In the genomic region with DNA sequence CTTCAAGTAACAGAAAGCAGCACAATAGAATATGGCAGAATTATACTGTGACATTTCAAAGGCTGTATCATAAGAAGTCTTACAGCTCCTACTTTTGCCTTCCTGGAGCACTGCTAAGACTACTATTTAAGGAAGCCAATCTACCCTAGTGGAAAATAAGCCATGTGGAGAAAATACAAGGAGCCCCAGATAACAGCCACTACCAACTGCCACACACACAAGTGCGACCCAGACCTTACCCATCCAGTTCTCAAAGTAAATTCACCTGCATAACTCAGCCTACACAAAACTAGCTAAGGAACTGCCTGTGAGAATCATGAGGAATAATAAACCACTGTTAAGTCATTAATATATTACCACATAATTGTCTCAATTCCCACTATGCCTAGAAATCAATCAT, we compare ENCODE assay signal across 25 cellular contexts.
"Had no signal": no experiment of that assay in that cellular context is flagged by ENCODE, and none has a peak within 500 bp of the region (broad histone marks: within the 10 kb centered on the region; RNA-seq: fewer than 3 reads in every experiment).

No MANE protein-coding gene starts in this region.

- H3K9me3 ChIP-seq: breast epithelium, right atrium auricular region, spleen, thoracic aorta had no signal

- ATAC-seq: activated naive CD8-positive, alpha-beta T cell treated with anti-CD3 and anti-CD28 coated beads, Interleukin-2, amount 50 U/mL, for 24 hours; activated T-helper 17 cell treated with anti-CD3 and anti-CD28 coated beads, Interleukin-2, amount 50 U/mL, for 72 hours; left cardiac atrium; left ventricle myocardium superior had no signal

- DNase-seq: activated CD4-positive, alpha-beta T cell treated with anti-CD3 and anti-CD28 coated beads for 4 hours; activated CD4-positive, alpha-beta T cell treated with anti-CD3 and anti-CD28 coated beads, Interleukin-2, amount 50 U/mL, for 4 hours; activated naive CD8-positive, alpha-beta T cell treated with anti-CD3 and anti-CD28 coated beads, Interleukin-2, amount 50 U/mL, for 24 hours; activated T-cell treated with anti-CD3 and anti-CD28 coated beads for 4 hours; amygdala; effector memory CD4-positive, alpha-beta T cell; erythroblast; head of caudate nucleus; hippocampal formation; left cardiac atrium; left ventricle myocardium superior; naive B cell; spleen; stimulated activated naive CD4-positive, alpha-beta T cell treated with Interleukin-2 at 50 U/mL for 16 hours; trophoblast cell had no signal

- H3K9me3 Mint-ChIP-seq: activated naive CD4-positive, alpha-beta T cell treated with anti-CD3 and anti-CD28 coated beads, Interleukin-2, amount 50 U/mL, for 24 hours; activated naive CD8-positive, alpha-beta T cell treated with anti-CD3 and anti-CD28 coated beads, Interleukin-2, amount 50 U/mL, for 24 hours; activated T-helper 17 cell treated with anti-CD3 and anti-CD28 coated beads, Interleukin-2, amount 50 U/mL, for 72 hours; central memory CD8-positive, alpha-beta T cell; naive B cell had no signal

- H3K36me3 ChIP-seq: breast epithelium, thoracic aorta had no signal

- H3K4me1 ChIP-seq: breast epithelium, parathyroid adenoma, right atrium auricular region, spleen had no signal

- H3K27ac ChIP-seq: breast epithelium, parathyroid adenoma, right atrium auricular region, spleen, thoracic aorta had no signal

- FAIRE-seq: colon, keratinocyte, urothelium cell line had no signal

- H3K9ac ChIP-seq: parathyroid adenoma had no signal

- H3K4me3 Mint-ChIP-seq: activated naive CD4-positive, alpha-beta T cell treated with anti-CD3 and anti-CD28 coated beads, Interleukin-2, amount 50 U/mL, for 24 hours; activated naive CD8-positive, alpha-beta T cell treated with anti-CD3 and anti-CD28 coated beads, Interleukin-2, amount 50 U/mL, for 24 hours; activated T-helper 17 cell treated with anti-CD3 and anti-CD28 coated beads, Interleukin-2, amount 50 U/mL, for 72 hours; central memory CD8-positive, alpha-beta T cell; naive B cell had no signal

- H3K27ac Mint-ChIP-seq: activated naive CD4-positive, alpha-beta T cell treated with anti-CD3 and anti-CD28 coated beads, Interleukin-2, amount 50 U/mL, for 24 hours; activated naive CD8-positive, alpha-beta T cell treated with anti-CD3 and anti-CD28 coated beads, Interleukin-2, amount 50 U/mL, for 24 hours; activated T-helper 17 cell treated with anti-CD3 and anti-CD28 coated beads, Interleukin-2, amount 50 U/mL, for 72 hours had no signal

- H3K4me3 ChIP-seq: breast epithelium, right atrium auricular region, spleen, thoracic aorta had no signal

- H3K27me3 Mint-ChIP-seq: activated naive CD4-positive, alpha-beta T cell treated with anti-CD3 and anti-CD28 coated beads, Interleukin-2, amount 50 U/mL, for 24 hours; activated naive CD8-positive, alpha-beta T cell treated with anti-CD3 and anti-CD28 coated beads, Interleukin-2, amount 50 U/mL, for 24 hours; activated T-helper 17 cell treated with anti-CD3 and anti-CD28 coated beads, Interleukin-2, amount 50 U/mL, for 72 hours; central memory CD8-positive, alpha-beta T cell; naive B cell had no signal

- H3K27me3 ChIP-seq: breast epithelium, right atrium auricular region, spleen had no signal
